Comparison of ENCODE assay signal across 21 cellular contexts in the genomic region with DNA sequence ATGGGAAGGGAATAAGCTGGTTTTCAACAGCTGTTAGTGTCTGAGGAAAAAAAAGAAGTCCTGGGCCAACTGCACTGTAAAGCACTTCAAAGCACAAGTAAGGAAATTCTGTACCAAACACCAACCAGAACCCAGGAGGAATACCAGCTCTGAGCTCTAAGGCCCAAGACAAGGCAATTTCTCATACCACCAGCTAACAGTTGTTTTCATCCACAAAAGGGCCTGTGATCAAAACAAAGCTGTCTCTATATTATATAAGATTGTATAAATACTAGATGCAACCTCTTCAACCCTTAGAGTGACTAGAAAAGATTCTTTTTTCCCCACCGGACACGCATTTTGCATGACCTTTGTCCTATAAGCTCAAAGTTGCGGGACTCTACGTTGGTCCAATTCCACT. TPM values are rescaled to one million over a fixed set of nuclear protein-coding genes. Genes with fewer than 3 reads are reported as not detected.
DNase-seq lines count a peak whose midpoint lies in the region; ATAC-seq and TF ChIP-seq lines count a peak whose summit lies in the region.
"Had no signal": no experiment of that assay in that cellular context is flagged by ENCODE, and none has a peak within 500 bp of the region (broad histone marks: within the 10 kb centered on the region; RNA-seq: fewer than 3 reads in every experiment).

No MANE protein-coding gene starts in this region.

- in situ Hi-C loops in SK-MEL-5 (cut with HindIII; ENCODE audit: low pct_unique_long_range_greater_than_20kb, low sequenced_read_pairs), result no loop called here

- H3K4me3 Mint-ChIP-seq in nephron, result no peak overlapping the region
- H3K4me3 Mint-ChIP-seq: CD4-positive, CD25-positive, alpha-beta regulatory T cell; CD8-positive, alpha-beta memory T cell; GM23338 had no signal

- no peak overlapping the region for H3K4me2 ChIP-seq in MM.1S (ENCODE audit: low read depth, low read length)
- H3K4me2 ChIP-seq: GM23338 had no signal

- H3K4me3 ChIP-seq in heart right ventricle (peak overlapping the region in 1 of 10 donors; percentile 17), skeletal muscle tissue (ENCODE audit: low read length in 3 of 3) (no peak overlapping the region), MM.1S (ENCODE audit: low read length) (no peak overlapping the region)
- H3K4me3 ChIP-seq: GM23338 had no signal

- peaks cover 38% of the 10 kb centered on the region for H3K27me3 Mint-ChIP-seq in nephron (ENCODE audit: low read depth)

- WGBS in heart right ventricle, 2 donors, result 75 to 83% methylated on average over 4 of the region's 4 CpGs

- peaks cover 0 to 20% (median 3%) of the 10 kb centered on the region in 9 donors for H3K4me1 ChIP-seq in heart right ventricle
- H3K4me1 ChIP-seq in skeletal muscle tissue (ENCODE audit: control insufficient read depth in 3 of 3, insufficient read depth in 3 of 3, low read length in 3 of 3), result peaks cover 0 to 3% (median 0%) of the 10 kb centered on the region in 3 donors
- no peaks in the 10 kb centered on the region for H3K4me1 ChIP-seq in MM.1S (ENCODE audit: low read length)
- H3K4me1 ChIP-seq: BE2C, Caco-2 had no signal

- H3K27ac Mint-ChIP-seq in nephron, result peak overlapping the region in 2 of 3 experiments; percentile 14 to 43
- H3K27ac Mint-ChIP-seq: CD4-positive, CD25-positive, alpha-beta regulatory T cell; CD8-positive, alpha-beta memory T cell had no signal

- DNase-seq in heart right ventricle (no peak), left ventricle myocardium superior (no peak), SK-MEL-5 (ENCODE audit: low read depth, low spot score) (peak; percentile 66), MM.1S (no peak), DMS53 treated with DMSO at 0.1 percent for 48 hours (lab: John Stamatoyannopoulos, UW; ENCODE audit: unreplicated experiment) (no peak)
- DNase-seq: ACHN; BE2C; C1 segment of cervical spinal cord; Caco-2; CD4-positive, CD25-positive, alpha-beta regulatory T cell; CD8-positive, alpha-beta memory T cell; DMS79; GDM1; HCEC 1CT had no signal

- no peaks in the 10 kb centered on the region for H3F3A ChIP-seq in MM.1S (ENCODE audit: insufficient read depth, low read length)

- H3K9ac ChIP-seq in skeletal muscle tissue (ENCODE audit: low read depth in 1 of 3, low read length in 3 of 3) (no peak overlapping the region), MM.1S (ENCODE audit: low read length) (no peak overlapping the region)

- no peaks in the 10 kb centered on the region for H4K20me1 ChIP-seq in MM.1S (ENCODE audit: insufficient read depth, low read length)

- no peaks in the 10 kb centered on the region for H3K79me2 ChIP-seq in MM.1S (ENCODE audit: low read length)

- no peaks in the 10 kb centered on the region for H3K9me3 Mint-ChIP-seq in nephron
- H3K9me3 Mint-ChIP-seq: GM23338 had no signal

- intact Hi-C loops in heart right ventricle (cut with DNase I) (no loop called here), left ventricle myocardium superior (cut with micrococcal nuclease) (no loop called here)

- H3K36me3 Mint-ChIP-seq in nephron (ENCODE audit: low read depth), result no peaks in the 10 kb centered on the region
- H3K36me3 Mint-ChIP-seq: CD4-positive, CD25-positive, alpha-beta regulatory T cell; CD8-positive, alpha-beta memory T cell had no signal

- ATAC-seq in heart right ventricle (no peak), left ventricle myocardium superior (no peak), HG03378 (IDR thresholded peaks at IDR 0.05; ENCODE audit: unreplicated experiment) (no peak)
- ATAC-seq: GM23338 had no signal

- no peaks in the 10 kb centered on the region for H3K9me2 ChIP-seq in MM.1S (replicated peaks; ENCODE audit: insufficient read depth, low read length)

- peaks cover 0 to 15% (median 0%) of the 10 kb centered on the region in 9 donors for H3K36me3 ChIP-seq in heart right ventricle
- H3K36me3 ChIP-seq in skeletal muscle tissue (ENCODE audit: control insufficient read depth in 3 of 3, insufficient read depth in 3 of 3, low read length in 3 of 3), result no peaks in the 10 kb centered on the region
- H3K36me3 ChIP-seq in MM.1S (replicated peaks; ENCODE audit: insufficient read depth, low read length), result no peaks in the 10 kb centered on the region
- H3K36me3 ChIP-seq: BE2C had no signal

- H3K27me3 ChIP-seq in heart right ventricle, result peaks cover 0 to 20% (median 0%) of the 10 kb centered on the region in 7 donors
- peaks cover 4 to 12% (median 7%) of the 10 kb centered on the region in 3 donors for H3K27me3 ChIP-seq in skeletal muscle tissue (ENCODE audit: control insufficient read depth in 3 of 3, insufficient read depth in 3 of 3, low read length in 3 of 3)
- no peaks in the 10 kb centered on the region for H3K27me3 ChIP-seq in MM.1S (replicated peaks; ENCODE audit: insufficient read depth, low read length)

- TF ChIP-seq CTCF in heart right ventricle (IDR thresholded peaks at IDR 0.05), result no peak
- no peak for TF ChIP-seq CTCF in nephron (IDR thresholded peaks at IDR 0.05; ENCODE audit: unreplicated experiment in 3 of 3)
- no peak for TF ChIP-seq CTCF in MM.1S (IDR thresholded peaks at IDR 0.05; ENCODE audit: low read length)

- H3K27ac ChIP-seq in heart right ventricle (peak overlapping the region in 6 of 10 donors; percentile 9 to 42 (median 16)), skeletal muscle tissue (ENCODE audit: low read depth, low read length) (peak overlapping the region; percentile 1), MM.1S (ENCODE audit: low read length) (no peak overlapping the region)
- H3K27ac ChIP-seq: HL-60 had no signal

- peaks cover 29% of the 10 kb centered on the region for H3K4me1 Mint-ChIP-seq in nephron
- H3K4me1 Mint-ChIP-seq: CD4-positive, CD25-positive, alpha-beta regulatory T cell; CD8-positive, alpha-beta memory T cell had no signal

- no peak overlapping the region for H2AFZ ChIP-seq in MM.1S (ENCODE audit: low read length)
- H2AFZ ChIP-seq: GM23338 had no signal

- no peaks in the 10 kb centered on the region for H3K9me3 ChIP-seq in heart right ventricle
- no peaks in the 10 kb centered on the region for H3K9me3 ChIP-seq in skeletal muscle tissue (ENCODE audit: control insufficient read depth in 3 of 3, low read length in 3 of 3)
- H3K9me3 ChIP-seq in MM.1S (replicated peaks; ENCODE audit: insufficient read depth, low read length), result no peaks in the 10 kb centered on the region
- H3K9me3 ChIP-seq: BE2C, Caco-2 had no signal

RNA-seq across cellular contexts. Expression of gene MEOX2, which starts 6.1 kb away (rescaled TPM):
- total RNA-seq in heart right ventricle (10 to 100 TPM in 2 of 10 donors, 1 to 10 TPM in 8; 5.2 to 13.5 (median 7.9) TPM), left ventricle myocardium superior (11.2 TPM), skeletal muscle tissue (44.9 TPM)
- polyA plus RNA-seq in heart right ventricle, result 10 to 100 TPM in 1 of 2 donors, 1 to 10 TPM in 1; 5.2 to 14.1 TPM
- not detected in 2 replicates for total RNA-seq in SK-MEL-5 (2014; rRNA removed; shearing (Covaris generic))
- not detected in 2 replicates for polyA plus RNA-seq in SK-MEL-5 (2015; cell fraction: cytosol; rRNA removed)
- polyA plus RNA-seq in SK-MEL-5 (2015; cell fraction: nucleus; rRNA removed), result not detected in 2 replicates
- total RNA-seq: Caco-2; CD4-positive, CD25-positive, alpha-beta regulatory T cell; CD8-positive, alpha-beta memory T cell; Daoy; HT1080 had no signal
- polyA plus RNA-seq: CD4-positive, CD25-positive, alpha-beta regulatory T cell; CD8-positive, alpha-beta memory T cell had no signal
